ENCODE assay signal across 8 cellular contexts in the genomic region with DNA sequence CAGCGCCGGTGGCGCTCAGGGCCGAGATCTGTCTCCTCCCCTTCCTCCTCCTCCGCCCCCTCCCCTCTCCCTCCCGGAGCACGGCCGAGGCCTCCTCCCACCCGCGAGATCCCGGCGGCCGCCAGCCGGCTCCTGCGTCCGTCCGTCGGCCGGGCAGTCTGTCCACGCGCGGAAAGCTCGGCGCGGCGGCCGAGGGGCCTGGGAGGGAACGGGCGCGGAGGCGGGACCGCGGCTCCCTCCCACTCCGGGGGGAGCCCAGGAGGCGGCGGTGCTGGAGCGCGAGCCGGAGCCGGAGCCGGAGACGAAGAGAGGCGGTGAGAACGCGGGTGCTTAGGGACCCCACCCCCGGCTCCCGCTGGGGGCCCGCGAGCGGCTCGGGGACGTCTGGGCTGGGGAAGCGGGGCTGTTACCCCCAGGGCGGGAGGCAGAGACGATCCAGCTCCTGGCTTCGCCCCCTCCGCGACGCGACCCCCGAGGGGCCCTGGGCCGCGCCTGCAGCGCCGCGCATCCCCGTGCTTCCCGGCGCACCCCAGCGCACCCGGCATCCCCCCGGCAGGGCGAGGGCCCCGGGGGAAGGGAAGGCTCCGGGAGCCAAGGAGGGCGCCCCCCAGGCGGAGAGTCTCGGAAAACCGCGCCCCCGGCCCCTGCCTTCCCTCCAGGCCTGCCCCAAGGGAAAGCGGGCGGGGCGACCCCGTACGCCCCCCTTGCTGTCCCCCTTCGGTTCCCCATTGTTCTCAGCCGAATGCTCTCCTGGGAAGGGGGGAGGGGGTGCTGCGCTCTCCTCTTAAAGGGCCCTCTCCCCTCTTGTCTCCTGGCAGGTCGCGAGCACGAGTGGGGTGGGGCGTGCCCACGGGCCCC. TPM values are rescaled to one million over a fixed set of nuclear protein-coding genes. Genes with fewer than 3 reads are reported as not detected.
A peak's percentile ranks its signal among the peaks of the same experiment; 100 is the strongest.
DNase-seq lines count a peak whose midpoint lies in the region; ATAC-seq and TF ChIP-seq lines count a peak whose summit lies in the region.

A gene (plus strand): TSS at position 100 of the 858 bp plus-strand sequence. CDS start 1,463 bp downstream, outside the sequence.

- peak within 1 kb of the TSS; percentile 81 for H3K4me3 Mint-ChIP-seq in activated naive CD4-positive, alpha-beta T cell treated with anti-CD3 and anti-CD28 coated beads, Interleukin-2, amount 50 U/mL, for 24 hours

- no peaks in the 10 kb centered on the region for H4K20me1 ChIP-seq in smooth muscle cell (ENCODE audit: low read depth)

- H2AFZ ChIP-seq in smooth muscle cell (ENCODE audit: low read depth), result no peak within 1 kb of the TSS

- peak within 1 kb of the TSS; percentile 55 for H3K4me3 ChIP-seq in smooth muscle cell

- H3K4me2 ChIP-seq in smooth muscle cell, result peak within 1 kb of the TSS; percentile 88

- no peak for ATAC-seq in HG02884 (IDR thresholded peaks at IDR 0.05; ENCODE audit: unreplicated experiment)

- H3F3A ChIP-seq in smooth muscle cell (ENCODE audit: low read depth), result no peaks in the 10 kb centered on the region

- H3K27ac Mint-ChIP-seq in activated naive CD4-positive, alpha-beta T cell treated with anti-CD3 and anti-CD28 coated beads, Interleukin-2, amount 50 U/mL, for 24 hours, result peak within 1 kb of the TSS; percentile 78

- H3K4me1 ChIP-seq in smooth muscle cell (ENCODE audit: low read depth), result peaks cover 8% of the 10 kb centered on the region

- peaks cover 83% of the 10 kb centered on the region for H3K27me3 ChIP-seq in smooth muscle cell (ENCODE audit: low read depth)

- H3K79me2 ChIP-seq in smooth muscle cell (ENCODE audit: low read depth), result no peaks in the 10 kb centered on the region

- peaks cover 36% of the 10 kb centered on the region for H3K4me1 Mint-ChIP-seq in activated naive CD4-positive, alpha-beta T cell treated with anti-CD3 and anti-CD28 coated beads, Interleukin-2, amount 50 U/mL, for 24 hours

- no peaks in the 10 kb centered on the region for H3K9me3 ChIP-seq in smooth muscle cell (replicated peaks; ENCODE audit: low read depth)

- WGBS in smooth muscle cell (ENCODE audit: low lambda C conversion rate), result 4% methylated on average over 32 of the region's 94 CpGs

- H3K27ac ChIP-seq in smooth muscle cell (ENCODE audit: low read depth), result no peak within 1 kb of the TSS

- no peaks in the 10 kb centered on the region for H3K36me3 ChIP-seq in smooth muscle cell (ENCODE audit: low read depth)

- H3K9me3 Mint-ChIP-seq in activated naive CD4-positive, alpha-beta T cell treated with anti-CD3 and anti-CD28 coated beads, Interleukin-2, amount 50 U/mL, for 24 hours, result no peaks in the 10 kb centered on the region

- H3K9ac ChIP-seq in smooth muscle cell (ENCODE audit: low read depth), result no peak within 1 kb of the TSS

- peak; percentile 10 for DNase-seq in activated CD4-positive, CD25-positive, alpha-beta regulatory T cell treated with anti-CD3 and anti-CD28 coated beads, Interleukin-2, amount 50 U/mL, for 16 hours (ENCODE audit: low read depth, low spot score)
- DNase-seq in activated CD4-positive, CD25-positive, alpha-beta regulatory T cell treated with anti-CD3 and anti-CD28 coated beads, Interleukin-2, amount 50 U/mL, for 72 hours, result no peak
- DNase-seq in hypothalamus (lab: John Stamatoyannopoulos, UW), result peak in 32 of 51 donors; percentile 8 to 61 (median 38)
- no peak for DNase-seq in smooth muscle cell (lab: John Stamatoyannopoulos, UW; ENCODE audit: unreplicated experiment)
- DNase-seq in NCI-H1048 (lab: John Stamatoyannopoulos, UW), result no peak
- no peak for DNase-seq in NCI-H526 (lab: John Stamatoyannopoulos, UW)

- TF ChIP-seq CTCF in smooth muscle cell (IDR thresholded peaks at IDR 0.05; ENCODE audit: borderline replicate concordance, insufficient read depth, poor library complexity, severe bottlenecking), result no peak

- no peaks in the 10 kb centered on the region for H3K27me3 Mint-ChIP-seq in activated naive CD4-positive, alpha-beta T cell treated with anti-CD3 and anti-CD28 coated beads, Interleukin-2, amount 50 U/mL, for 24 hours

- H3K36me3 Mint-ChIP-seq in activated naive CD4-positive, alpha-beta T cell treated with anti-CD3 and anti-CD28 coated beads, Interleukin-2, amount 50 U/mL, for 24 hours, result no peaks in the 10 kb centered on the region

RNA-seq across cellular contexts. Expression of the gene that starts here (rescaled TPM):
- total RNA-seq in smooth muscle cell, result 0.09 and 0.13 TPM in 2 replicates
- polyA plus RNA-seq in smooth muscle cell, result 1.1 TPM in 1 of 2 replicates, not detected in the other

Comparison
In these comparisons a context has a peak if more than half of its experiments do, and no peak if none do; other contexts are left out.
1. DNase-seq: peak in activated CD4-positive, CD25-positive, alpha-beta regulatory T cell treated with anti-CD3 and anti-CD28 coated beads, Interleukin-2, amount 50 U/mL, for 16 hours (single experiment) and hypothalamus (32 of 51); none in activated CD4-positive, CD25-positive, alpha-beta regulatory T cell treated with anti-CD3 and anti-CD28 coated beads, Interleukin-2, amount 50 U/mL, for 72 hours (single experiment), smooth muscle cell (single experiment), NCI-H1048 (single experiment) and NCI-H526 (0 of 2).